ENCODE assay signal across 1 cellular context in the genomic region with DNA sequence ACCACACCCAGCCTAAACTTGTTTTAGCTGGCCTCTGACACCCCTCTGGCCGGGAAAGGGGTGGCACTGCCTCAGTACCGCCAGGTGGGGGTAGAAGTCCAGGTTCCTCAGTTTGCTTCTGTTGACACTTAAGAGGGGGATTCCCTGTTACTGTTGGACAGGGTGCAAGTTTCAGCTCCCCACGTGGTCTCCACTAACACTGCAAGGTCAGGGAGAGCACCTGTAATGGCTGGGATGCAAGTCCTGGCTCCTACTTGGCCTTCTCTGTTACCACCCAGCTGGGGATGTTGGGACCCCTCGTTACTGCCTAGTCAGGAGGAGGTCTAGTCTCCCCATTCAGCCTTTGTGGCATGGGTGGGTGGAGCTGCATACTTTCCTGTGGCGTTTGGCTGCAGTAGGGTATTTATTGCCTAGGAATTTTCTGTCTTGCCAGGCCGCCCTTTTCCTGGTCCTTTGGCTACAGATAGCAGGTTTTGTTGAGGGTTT.
TF ChIP-seq lines count a peak whose summit lies in the region.

No MANE protein-coding gene starts in this region.

TF ChIP-seq in WTC11, 78 proteins besides CTCF, POLR2A, EP300 and RAD21 (continued from another document):
- TF ChIP-seq, protein P1, sequence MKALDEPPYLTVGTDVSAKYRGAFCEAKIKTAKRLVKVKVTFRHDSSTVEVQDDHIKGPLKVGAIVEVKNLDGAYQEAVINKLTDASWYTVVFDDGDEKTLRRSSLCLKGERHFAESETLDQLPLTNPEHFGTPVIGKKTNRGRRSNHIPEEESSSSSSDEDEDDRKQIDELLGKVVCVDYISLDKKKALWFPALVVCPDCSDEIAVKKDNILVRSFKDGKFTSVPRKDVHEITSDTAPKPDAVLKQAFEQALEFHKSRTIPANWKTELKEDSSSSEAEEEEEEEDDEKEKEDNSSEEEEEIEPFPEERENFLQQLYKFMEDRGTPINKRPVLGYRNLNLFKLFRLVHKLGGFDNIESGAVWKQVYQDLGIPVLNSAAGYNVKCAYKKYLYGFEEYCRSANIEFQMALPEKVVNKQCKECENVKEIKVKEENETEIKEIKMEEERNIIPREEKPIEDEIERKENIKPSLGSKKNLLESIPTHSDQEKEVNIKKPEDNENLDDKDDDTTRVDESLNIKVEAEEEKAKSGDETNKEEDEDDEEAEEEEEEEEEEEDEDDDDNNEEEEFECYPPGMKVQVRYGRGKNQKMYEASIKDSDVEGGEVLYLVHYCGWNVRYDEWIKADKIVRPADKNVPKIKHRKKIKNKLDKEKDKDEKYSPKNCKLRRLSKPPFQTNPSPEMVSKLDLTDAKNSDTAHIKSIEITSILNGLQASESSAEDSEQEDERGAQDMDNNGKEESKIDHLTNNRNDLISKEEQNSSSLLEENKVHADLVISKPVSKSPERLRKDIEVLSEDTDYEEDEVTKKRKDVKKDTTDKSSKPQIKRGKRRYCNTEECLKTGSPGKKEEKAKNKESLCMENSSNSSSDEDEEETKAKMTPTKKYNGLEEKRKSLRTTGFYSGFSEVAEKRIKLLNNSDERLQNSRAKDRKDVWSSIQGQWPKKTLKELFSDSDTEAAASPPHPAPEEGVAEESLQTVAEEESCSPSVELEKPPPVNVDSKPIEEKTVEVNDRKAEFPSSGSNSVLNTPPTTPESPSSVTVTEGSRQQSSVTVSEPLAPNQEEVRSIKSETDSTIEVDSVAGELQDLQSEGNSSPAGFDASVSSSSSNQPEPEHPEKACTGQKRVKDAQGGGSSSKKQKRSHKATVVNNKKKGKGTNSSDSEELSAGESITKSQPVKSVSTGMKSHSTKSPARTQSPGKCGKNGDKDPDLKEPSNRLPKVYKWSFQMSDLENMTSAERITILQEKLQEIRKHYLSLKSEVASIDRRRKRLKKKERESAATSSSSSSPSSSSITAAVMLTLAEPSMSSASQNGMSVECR (CRISPR knock-in tag; IDR thresholded peaks at IDR 0.05; ENCODE audit: borderline replicate concordance), result no peak
- TF ChIP-seq MXD4 (CRISPR knock-in tag; IDR thresholded peaks at IDR 0.05; ENCODE audit: borderline replicate concordance) (no peak), CREB1 (CRISPR knock-in tag; IDR thresholded peaks at IDR 0.05) (no peak), KAT7 (CRISPR knock-in tag; IDR thresholded peaks at IDR 0.05; ENCODE audit: borderline replicate concordance) (no peak), SP1 (CRISPR knock-in tag; conservative IDR thresholded peaks at IDR 0.05) (no peak), ZNF671 (CRISPR knock-in tag; IDR thresholded peaks at IDR 0.05) (no peak), TEAD1 (CRISPR knock-in tag; IDR thresholded peaks at IDR 0.05) (0 out of 2 replicates have a peak, but pooled peaks have one; percentile 48), SMAD4 (CRISPR knock-in tag; IDR thresholded peaks at IDR 0.05) (no peak), ZNF423 (CRISPR knock-in tag; IDR thresholded peaks at IDR 0.05) (no peak), ZNF317 (CRISPR knock-in tag; IDR thresholded peaks at IDR 0.05; ENCODE audit: borderline replicate concordance, low read depth) (no peak), RORB (CRISPR knock-in tag; IDR thresholded peaks at IDR 0.05) (no peak), ESRRA (CRISPR knock-in tag; IDR thresholded peaks at IDR 0.05; ENCODE audit: borderline replicate concordance) (no peak), FOXK1 (CRISPR knock-in tag; IDR thresholded peaks at IDR 0.05) (peak; percentile 62; the same call in 1 of the 2 replicates), NR1H2 (CRISPR knock-in tag; IDR thresholded peaks at IDR 0.05) (no peak), CREM (CRISPR knock-in tag; IDR thresholded peaks at IDR 0.05) (no peak)
- TF ChIP-seq, protein P2, sequence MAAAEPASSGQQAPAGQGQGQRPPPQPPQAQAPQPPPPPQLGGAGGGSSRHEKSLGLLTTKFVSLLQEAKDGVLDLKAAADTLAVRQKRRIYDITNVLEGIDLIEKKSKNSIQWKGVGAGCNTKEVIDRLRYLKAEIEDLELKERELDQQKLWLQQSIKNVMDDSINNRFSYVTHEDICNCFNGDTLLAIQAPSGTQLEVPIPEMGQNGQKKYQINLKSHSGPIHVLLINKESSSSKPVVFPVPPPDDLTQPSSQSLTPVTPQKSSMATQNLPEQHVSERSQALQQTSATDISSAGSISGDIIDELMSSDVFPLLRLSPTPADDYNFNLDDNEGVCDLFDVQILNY (CRISPR knock-in tag; IDR thresholded peaks at IDR 0.05), result no peak
- TF ChIP-seq, protein P3, sequence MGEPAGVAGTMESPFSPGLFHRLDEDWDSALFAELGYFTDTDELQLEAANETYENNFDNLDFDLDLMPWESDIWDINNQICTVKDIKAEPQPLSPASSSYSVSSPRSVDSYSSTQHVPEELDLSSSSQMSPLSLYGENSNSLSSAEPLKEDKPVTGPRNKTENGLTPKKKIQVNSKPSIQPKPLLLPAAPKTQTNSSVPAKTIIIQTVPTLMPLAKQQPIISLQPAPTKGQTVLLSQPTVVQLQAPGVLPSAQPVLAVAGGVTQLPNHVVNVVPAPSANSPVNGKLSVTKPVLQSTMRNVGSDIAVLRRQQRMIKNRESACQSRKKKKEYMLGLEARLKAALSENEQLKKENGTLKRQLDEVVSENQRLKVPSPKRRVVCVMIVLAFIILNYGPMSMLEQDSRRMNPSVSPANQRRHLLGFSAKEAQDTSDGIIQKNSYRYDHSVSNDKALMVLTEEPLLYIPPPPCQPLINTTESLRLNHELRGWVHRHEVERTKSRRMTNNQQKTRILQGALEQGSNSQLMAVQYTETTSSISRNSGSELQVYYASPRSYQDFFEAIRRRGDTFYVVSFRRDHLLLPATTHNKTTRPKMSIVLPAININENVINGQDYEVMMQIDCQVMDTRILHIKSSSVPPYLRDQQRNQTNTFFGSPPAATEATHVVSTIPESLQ (CRISPR knock-in tag; IDR thresholded peaks at IDR 0.05), result no peak
- TF ChIP-seq, protein P4, sequence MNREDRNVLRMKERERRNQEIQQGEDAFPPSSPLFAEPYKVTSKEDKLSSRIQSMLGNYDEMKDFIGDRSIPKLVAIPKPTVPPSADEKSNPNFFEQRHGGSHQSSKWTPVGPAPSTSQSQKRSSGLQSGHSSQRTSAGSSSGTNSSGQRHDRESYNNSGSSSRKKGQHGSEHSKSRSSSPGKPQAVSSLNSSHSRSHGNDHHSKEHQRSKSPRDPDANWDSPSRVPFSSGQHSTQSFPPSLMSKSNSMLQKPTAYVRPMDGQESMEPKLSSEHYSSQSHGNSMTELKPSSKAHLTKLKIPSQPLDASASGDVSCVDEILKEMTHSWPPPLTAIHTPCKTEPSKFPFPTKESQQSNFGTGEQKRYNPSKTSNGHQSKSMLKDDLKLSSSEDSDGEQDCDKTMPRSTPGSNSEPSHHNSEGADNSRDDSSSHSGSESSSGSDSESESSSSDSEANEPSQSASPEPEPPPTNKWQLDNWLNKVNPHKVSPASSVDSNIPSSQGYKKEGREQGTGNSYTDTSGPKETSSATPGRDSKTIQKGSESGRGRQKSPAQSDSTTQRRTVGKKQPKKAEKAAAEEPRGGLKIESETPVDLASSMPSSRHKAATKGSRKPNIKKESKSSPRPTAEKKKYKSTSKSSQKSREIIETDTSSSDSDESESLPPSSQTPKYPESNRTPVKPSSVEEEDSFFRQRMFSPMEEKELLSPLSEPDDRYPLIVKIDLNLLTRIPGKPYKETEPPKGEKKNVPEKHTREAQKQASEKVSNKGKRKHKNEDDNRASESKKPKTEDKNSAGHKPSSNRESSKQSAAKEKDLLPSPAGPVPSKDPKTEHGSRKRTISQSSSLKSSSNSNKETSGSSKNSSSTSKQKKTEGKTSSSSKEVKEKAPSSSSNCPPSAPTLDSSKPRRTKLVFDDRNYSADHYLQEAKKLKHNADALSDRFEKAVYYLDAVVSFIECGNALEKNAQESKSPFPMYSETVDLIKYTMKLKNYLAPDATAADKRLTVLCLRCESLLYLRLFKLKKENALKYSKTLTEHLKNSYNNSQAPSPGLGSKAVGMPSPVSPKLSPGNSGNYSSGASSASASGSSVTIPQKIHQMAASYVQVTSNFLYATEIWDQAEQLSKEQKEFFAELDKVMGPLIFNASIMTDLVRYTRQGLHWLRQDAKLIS (CRISPR knock-in tag; IDR thresholded peaks at IDR 0.05; ENCODE audit: borderline replicate concordance), result no peak
- TF ChIP-seq, protein P5, sequence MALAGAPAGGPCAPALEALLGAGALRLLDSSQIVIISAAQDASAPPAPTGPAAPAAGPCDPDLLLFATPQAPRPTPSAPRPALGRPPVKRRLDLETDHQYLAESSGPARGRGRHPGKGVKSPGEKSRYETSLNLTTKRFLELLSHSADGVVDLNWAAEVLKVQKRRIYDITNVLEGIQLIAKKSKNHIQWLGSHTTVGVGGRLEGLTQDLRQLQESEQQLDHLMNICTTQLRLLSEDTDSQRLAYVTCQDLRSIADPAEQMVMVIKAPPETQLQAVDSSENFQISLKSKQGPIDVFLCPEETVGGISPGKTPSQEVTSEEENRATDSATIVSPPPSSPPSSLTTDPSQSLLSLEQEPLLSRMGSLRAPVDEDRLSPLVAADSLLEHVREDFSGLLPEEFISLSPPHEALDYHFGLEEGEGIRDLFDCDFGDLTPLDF (CRISPR knock-in tag; IDR thresholded peaks at IDR 0.05), result no peak
- TF ChIP-seq, protein P6, sequence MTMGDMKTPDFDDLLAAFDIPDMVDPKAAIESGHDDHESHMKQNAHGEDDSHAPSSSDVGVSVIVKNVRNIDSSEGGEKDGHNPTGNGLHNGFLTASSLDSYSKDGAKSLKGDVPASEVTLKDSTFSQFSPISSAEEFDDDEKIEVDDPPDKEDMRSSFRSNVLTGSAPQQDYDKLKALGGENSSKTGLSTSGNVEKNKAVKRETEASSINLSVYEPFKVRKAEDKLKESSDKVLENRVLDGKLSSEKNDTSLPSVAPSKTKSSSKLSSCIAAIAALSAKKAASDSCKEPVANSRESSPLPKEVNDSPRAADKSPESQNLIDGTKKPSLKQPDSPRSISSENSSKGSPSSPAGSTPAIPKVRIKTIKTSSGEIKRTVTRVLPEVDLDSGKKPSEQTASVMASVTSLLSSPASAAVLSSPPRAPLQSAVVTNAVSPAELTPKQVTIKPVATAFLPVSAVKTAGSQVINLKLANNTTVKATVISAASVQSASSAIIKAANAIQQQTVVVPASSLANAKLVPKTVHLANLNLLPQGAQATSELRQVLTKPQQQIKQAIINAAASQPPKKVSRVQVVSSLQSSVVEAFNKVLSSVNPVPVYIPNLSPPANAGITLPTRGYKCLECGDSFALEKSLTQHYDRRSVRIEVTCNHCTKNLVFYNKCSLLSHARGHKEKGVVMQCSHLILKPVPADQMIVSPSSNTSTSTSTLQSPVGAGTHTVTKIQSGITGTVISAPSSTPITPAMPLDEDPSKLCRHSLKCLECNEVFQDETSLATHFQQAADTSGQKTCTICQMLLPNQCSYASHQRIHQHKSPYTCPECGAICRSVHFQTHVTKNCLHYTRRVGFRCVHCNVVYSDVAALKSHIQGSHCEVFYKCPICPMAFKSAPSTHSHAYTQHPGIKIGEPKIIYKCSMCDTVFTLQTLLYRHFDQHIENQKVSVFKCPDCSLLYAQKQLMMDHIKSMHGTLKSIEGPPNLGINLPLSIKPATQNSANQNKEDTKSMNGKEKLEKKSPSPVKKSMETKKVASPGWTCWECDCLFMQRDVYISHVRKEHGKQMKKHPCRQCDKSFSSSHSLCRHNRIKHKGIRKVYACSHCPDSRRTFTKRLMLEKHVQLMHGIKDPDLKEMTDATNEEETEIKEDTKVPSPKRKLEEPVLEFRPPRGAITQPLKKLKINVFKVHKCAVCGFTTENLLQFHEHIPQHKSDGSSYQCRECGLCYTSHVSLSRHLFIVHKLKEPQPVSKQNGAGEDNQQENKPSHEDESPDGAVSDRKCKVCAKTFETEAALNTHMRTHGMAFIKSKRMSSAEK (CRISPR knock-in tag; IDR thresholded peaks at IDR 0.05; ENCODE audit: borderline replicate concordance), result no peak
- TF ChIP-seq, protein P7, sequence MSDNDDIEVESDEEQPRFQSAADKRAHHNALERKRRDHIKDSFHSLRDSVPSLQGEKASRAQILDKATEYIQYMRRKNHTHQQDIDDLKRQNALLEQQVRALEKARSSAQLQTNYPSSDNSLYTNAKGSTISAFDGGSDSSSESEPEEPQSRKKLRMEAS (CRISPR knock-in tag; IDR thresholded peaks at IDR 0.05), result peak; percentile 46; the same call in 1 of the 2 replicates
- TF ChIP-seq, protein P8, sequence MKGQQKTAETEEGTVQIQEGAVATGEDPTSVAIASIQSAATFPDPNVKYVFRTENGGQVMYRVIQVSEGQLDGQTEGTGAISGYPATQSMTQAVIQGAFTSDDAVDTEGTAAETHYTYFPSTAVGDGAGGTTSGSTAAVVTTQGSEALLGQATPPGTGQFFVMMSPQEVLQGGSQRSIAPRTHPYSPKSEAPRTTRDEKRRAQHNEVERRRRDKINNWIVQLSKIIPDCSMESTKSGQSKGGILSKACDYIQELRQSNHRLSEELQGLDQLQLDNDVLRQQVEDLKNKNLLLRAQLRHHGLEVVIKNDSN (CRISPR knock-in tag; IDR thresholded peaks at IDR 0.05), result 0 out of 2 replicates have a peak, but pooled peaks have one; percentile 31
- TF ChIP-seq, protein P9, sequence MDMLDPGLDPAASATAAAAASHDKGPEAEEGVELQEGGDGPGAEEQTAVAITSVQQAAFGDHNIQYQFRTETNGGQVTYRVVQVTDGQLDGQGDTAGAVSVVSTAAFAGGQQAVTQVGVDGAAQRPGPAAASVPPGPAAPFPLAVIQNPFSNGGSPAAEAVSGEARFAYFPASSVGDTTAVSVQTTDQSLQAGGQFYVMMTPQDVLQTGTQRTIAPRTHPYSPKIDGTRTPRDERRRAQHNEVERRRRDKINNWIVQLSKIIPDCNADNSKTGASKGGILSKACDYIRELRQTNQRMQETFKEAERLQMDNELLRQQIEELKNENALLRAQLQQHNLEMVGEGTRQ (CRISPR knock-in tag; IDR thresholded peaks at IDR 0.05), result peak; percentile 47; the same call in 1 of the 2 replicates
